Comparison of ENCODE assay signal across 8 cellular contexts in the genomic region with DNA sequence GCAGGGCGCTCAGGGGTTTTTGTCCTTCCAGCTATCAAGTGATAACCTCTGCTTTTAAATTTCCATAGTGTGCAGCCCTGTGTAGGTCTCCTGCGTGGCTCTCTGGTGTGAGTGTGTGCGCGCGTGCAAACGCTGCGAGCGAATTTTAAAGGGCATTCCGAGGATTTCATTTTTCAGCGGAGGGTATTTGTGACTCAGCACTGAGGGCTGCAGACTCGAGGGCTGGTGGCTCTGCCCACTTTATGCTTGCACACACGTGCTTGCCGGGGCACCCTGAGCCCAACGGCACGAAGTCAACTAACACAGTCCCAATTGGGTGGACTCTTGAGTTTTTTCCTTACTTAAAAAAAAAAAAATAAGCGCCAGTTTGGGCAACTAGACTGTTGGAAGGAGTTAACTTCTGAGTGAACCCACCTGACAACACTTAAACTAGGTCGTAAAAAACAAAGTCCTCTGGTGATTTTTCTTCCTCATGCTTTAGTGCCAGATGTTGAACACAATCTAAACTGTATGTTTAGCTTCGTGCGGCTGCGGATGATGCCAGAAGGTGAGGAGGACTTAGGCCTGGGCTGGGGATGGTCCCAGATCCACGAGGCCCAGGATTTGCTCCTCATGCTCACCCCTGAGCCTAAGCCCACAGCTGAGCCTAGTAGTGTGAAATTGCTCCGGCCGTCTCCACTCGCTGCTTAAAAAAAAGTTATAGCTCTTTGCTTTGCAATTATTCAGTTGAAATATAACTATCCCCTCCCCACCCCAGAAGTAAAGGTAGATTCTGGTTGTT. TPM values are rescaled to one million over a fixed set of nuclear protein-coding genes. Genes with fewer than 3 reads are reported as not detected.
DNase-seq lines count a peak whose midpoint lies in the region; ATAC-seq and TF ChIP-seq lines count a peak whose summit lies in the region.

No MANE protein-coding gene starts in this region.

- no peak overlapping the region for H2BK12ac ChIP-seq in neuronal stem cell (ENCODE audit: low read length)

- H3K23ac ChIP-seq in neuronal stem cell (ENCODE audit: low read depth, low read length, poor library complexity): peak overlapping the region; percentile 59

- H3K4me3 ChIP-seq in LNCaP clone FGC (ENCODE audit: low read depth, low read length): 0 out of 2 replicates have a peak overlapping the region, but pooled peaks have one; percentile 15
- peak overlapping the region; percentile 68 for H3K4me3 ChIP-seq in colonic mucosa
- peak overlapping the region; percentile 81 to 86 for H3K4me3 ChIP-seq in neuronal stem cell (ENCODE audit: low read length in 2 of 2)

- ATAC-seq in HG03469 (IDR thresholded peaks at IDR 0.05; ENCODE audit: unreplicated experiment): no peak

- H3K27ac ChIP-seq in colonic mucosa (no peak overlapping the region), neuronal stem cell (replicated peaks; ENCODE audit: low read length) (no peak overlapping the region), caudate nucleus (ENCODE audit: low read depth, low read length) (no peak overlapping the region)

- H3K9ac ChIP-seq in colonic mucosa (ENCODE audit: low read depth in 2 of 2, low read length in 2 of 2): peak overlapping the region; percentile 55 to 58
- H3K9ac ChIP-seq in neuronal stem cell (ENCODE audit: low read depth, low read length, poor library complexity): peak overlapping the region; percentile 50

- TF ChIP-seq CTCF in LNCaP clone FGC (IDR thresholded peaks at IDR 0.05; ENCODE audit: control insufficient read depth, extremely low read depth, insufficient read depth): no peak
- TF ChIP-seq CTCF in colonic mucosa (IDR thresholded peaks at IDR 0.05): no peak

- peaks cover 10% of the 10 kb centered on the region for H3K27me3 ChIP-seq in colonic mucosa
- peaks cover 0 to 26% (median 23%) of the 10 kb centered on the region in 3 experiments for H3K27me3 ChIP-seq in neuronal stem cell (ENCODE audit: control insufficient read depth in 3 of 3, insufficient read depth in 3 of 3, low read depth in 1 of 3, low read length in 3 of 3)

- H2BK120ac ChIP-seq in neuronal stem cell (ENCODE audit: low read depth, low read length): no peak overlapping the region

- peak overlapping the region; percentile 92 for H2AFZ ChIP-seq in neuronal stem cell (ENCODE audit: low read length)

- intact Hi-C loops in colonic mucosa (cut with DNase I): no loop called here

- H3K36me3 ChIP-seq in colonic mucosa (no peaks in the 10 kb centered on the region), neuronal stem cell (replicated peaks in 1 of 2; ENCODE audit: control insufficient read depth in 2 of 2, insufficient read depth in 2 of 2, low read length in 2 of 2) (no peaks in the 10 kb centered on the region)

- DNase-seq in DMS53 (lab: John Stamatoyannopoulos, UW) (peak; percentile 79), LNCaP clone FGC (ENCODE audit: low read depth) (no peak), colonic mucosa (peak; percentile 31), neuronal stem cell (ENCODE audit: low spot score) (peak; percentile 5), ACHN (no peak), caudate nucleus (lab: John Stamatoyannopoulos, UW) (no peak), T-helper 9 cell (no peak)

- H2AK5ac ChIP-seq in neuronal stem cell (ENCODE audit: low read depth, low read length): peak overlapping the region; percentile 30

- H2BK5ac ChIP-seq in neuronal stem cell (ENCODE audit: low read length): peak overlapping the region; percentile 93

- H4K91ac ChIP-seq in neuronal stem cell (ENCODE audit: low read depth, low read length, poor library complexity): no peak overlapping the region

- no peak overlapping the region for H3K4ac ChIP-seq in neuronal stem cell (ENCODE audit: low read length)

- peaks cover 12% of the 10 kb centered on the region for H3K79me1 ChIP-seq in neuronal stem cell (ENCODE audit: low read depth, low read length)

- H2BK15ac ChIP-seq in neuronal stem cell (ENCODE audit: low read length): peak overlapping the region; percentile 6

- no peak overlapping the region for H3K14ac ChIP-seq in neuronal stem cell (ENCODE audit: low read length)

- H3K4me2 ChIP-seq in neuronal stem cell (ENCODE audit: insufficient read depth, low read length, poor library complexity, severe bottlenecking): peak overlapping the region; percentile 85

- peak overlapping the region; percentile 77 for H3K18ac ChIP-seq in neuronal stem cell (ENCODE audit: low read length)

- WGBS in neuronal stem cell (ENCODE audit: extremely low coverage in 2 of 2, insufficient read length in 2 of 2, insufficient replicate concordance in 1 of 2), 2 donors: no CpG with 5 or more reads among the region's 24 CpGs

- H3K9me3 ChIP-seq in colonic mucosa (no peaks in the 10 kb centered on the region), neuronal stem cell (replicated peaks in 1 of 2; ENCODE audit: control insufficient read depth in 2 of 2, insufficient read depth in 1 of 2, low read depth in 1 of 2, low read length in 2 of 2) (no peaks in the 10 kb centered on the region)

- H4K8ac ChIP-seq in neuronal stem cell (ENCODE audit: low read depth, low read length): no peak overlapping the region

- H3K4me1 ChIP-seq in colonic mucosa (peaks cover 27% of the 10 kb centered on the region), neuronal stem cell (ENCODE audit: control insufficient read depth in 2 of 2, insufficient read depth in 1 of 2, low read depth in 1 of 2, low read length in 2 of 2) (peaks cover 22 to 23% of the 10 kb centered on the region in 2 donors)

- in situ Hi-C loops in ACHN (cut with HindIII; ENCODE audit: low pct_ligation_motif_present, low pct_unique_long_range_greater_than_20kb, low sequenced_read_pairs): no loop called here

RNA-seq across cellular contexts. Expression of a gene that starts 2.1 kb away (rescaled TPM):
- total RNA-seq in colonic mucosa: 1 to 10 TPM in 1 of 2 donors, under 1 TPM in 1; 0.67 to 1.2 TPM
- 5.6 TPM for polyA plus RNA-seq in neuronal stem cell (2013, experiment 1 of 2)
- 5.9 TPM for polyA plus RNA-seq in neuronal stem cell (2013, experiment 2 of 2)

Comparison
In these comparisons a context has a peak if more than half of its experiments do, and no peak if none do; other contexts are left out.
1. DNase-seq: peak in DMS53 (single experiment), colonic mucosa (single experiment) and neuronal stem cell (single experiment); none in LNCaP clone FGC (single experiment), ACHN (single experiment), caudate nucleus (0 of 61) and T-helper 9 cell (single experiment).
2. H3K4me3 ChIP-seq: peak in every context shown above with its lines; median percentile 84 in neuronal stem cell; 68 in colonic mucosa; 15 in LNCaP clone FGC.